ENCODE assay signal across 1 cellular context in the genomic region with DNA sequence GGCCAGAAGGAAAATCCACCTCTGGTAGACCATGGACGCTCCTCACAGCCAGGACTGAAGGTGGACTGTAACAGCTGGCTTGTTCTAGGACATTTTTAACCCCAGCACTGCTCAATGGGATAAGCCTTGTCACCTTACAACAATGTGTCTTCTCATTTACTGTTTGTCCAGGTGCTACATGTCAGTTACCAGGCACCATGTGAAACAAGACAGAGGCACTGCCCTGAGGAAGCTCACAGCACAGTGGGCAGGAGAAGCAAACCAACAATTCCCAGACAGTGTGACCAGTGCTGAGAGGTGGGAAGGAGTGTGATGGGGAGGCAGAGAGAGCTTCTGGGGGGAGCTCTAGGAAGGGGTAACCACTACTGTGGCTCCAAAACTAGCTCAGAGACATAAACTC.
TF ChIP-seq lines count a peak whose summit lies in the region.

No MANE protein-coding gene starts in this region.

TF ChIP-seq in HepG2, 621 proteins besides CTCF, POLR2A, EP300 and RAD21:
- TF ChIP-seq ZNF33B (CRISPR knock-in tag; IDR thresholded peaks at IDR 0.05), result no peak
- peak; percentile 10 for TF ChIP-seq RBM22 (optimal IDR thresholded peaks at IDR 0.05; ENCODE audit: low read length)
